ENCODE assay signal across 16 cellular contexts in the genomic region with DNA sequence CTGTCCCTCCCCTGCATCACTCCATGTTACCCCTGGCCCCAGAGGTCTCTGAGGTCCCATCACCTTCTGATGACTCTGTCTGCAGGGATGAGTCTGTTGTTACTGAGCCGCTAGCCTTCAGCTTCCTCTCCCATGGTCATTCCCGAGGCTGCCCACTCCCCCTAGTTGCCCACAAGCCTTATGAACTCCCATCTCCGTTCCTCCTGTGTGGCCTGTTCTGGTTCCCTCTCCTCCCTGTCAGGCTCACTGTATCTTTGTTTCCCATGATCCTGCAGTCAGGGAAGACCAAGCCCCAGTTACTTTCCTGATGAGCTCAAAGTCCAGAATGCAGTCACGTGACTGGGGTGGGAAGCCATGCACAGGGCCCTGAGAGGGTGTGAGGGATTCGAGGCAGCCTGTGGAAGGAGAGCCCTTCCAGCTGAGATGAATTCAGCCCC. TPM values are rescaled to one million over a fixed set of nuclear protein-coding genes. Genes with fewer than 3 reads are reported as not detected.
DNase-seq lines count a peak whose midpoint lies in the region; ATAC-seq and TF ChIP-seq lines count a peak whose summit lies in the region.
"Had no signal": no experiment of that assay in that cellular context is flagged by ENCODE, and none has a peak within 500 bp of the region (broad histone marks: within the 10 kb centered on the region; RNA-seq: fewer than 3 reads in every experiment).

No MANE protein-coding gene starts in this region.

- no peak for DNase-seq in stimulated activated naive CD8-positive, alpha-beta T cell treated with anti-CD3 and anti-CD28 coated beads, Interleukin-15, Interleukin-2, amounts not matched to agents 100 U/mL and 50 U/mL, for 24 hours
- DNase-seq in activated CD4-positive, alpha-beta memory T cell treated with anti-CD3 and anti-CD28 coated beads, Interleukin-2, amount 10 ng/mL, durations not matched to agents 7 days and 5 days, result no peak
- DNase-seq in NCI-H1694 treated with DMSO at 0.1 percent for 48 hours (lab: John Stamatoyannopoulos, UW) (no peak), DMS79 treated with DMSO at 0.1 percent for 48 hours (lab: John Stamatoyannopoulos, UW) (no peak)
- DNase-seq: endodermal cell, GDM1, midbrain, NCI-H524, RPMI8226, T-helper 9 cell had no signal

- H3K4me3 Mint-ChIP-seq in stimulated activated naive CD8-positive, alpha-beta T cell treated with anti-CD3 and anti-CD28 coated beads, Interleukin-15, Interleukin-2, amounts not matched to agents 100 ng/mL and 50 ng/mL, for 24 hours, result peak overlapping the region; percentile 49
- H3K4me3 Mint-ChIP-seq in activated CD4-positive, alpha-beta memory T cell treated with anti-CD3 and anti-CD28 coated beads, Interleukin-2, amount 10 ng/mL, durations not matched to agents 7 days and 5 days, result peak overlapping the region; percentile 54
- H3K4me3 Mint-ChIP-seq: B cell, endodermal cell had no signal

- H3K36me3 Mint-ChIP-seq in stimulated activated naive CD8-positive, alpha-beta T cell treated with anti-CD3 and anti-CD28 coated beads, Interleukin-15, Interleukin-2, amounts not matched to agents 100 ng/mL and 50 ng/mL, for 24 hours (ENCODE audit: low read depth), result no peaks in the 10 kb centered on the region
- H3K36me3 Mint-ChIP-seq in activated CD4-positive, alpha-beta memory T cell treated with anti-CD3 and anti-CD28 coated beads, Interleukin-2, amount 10 ng/mL, durations not matched to agents 7 days and 5 days (ENCODE audit: low read depth), result peaks cover 38% of the 10 kb centered on the region
- H3K36me3 Mint-ChIP-seq: IgD-negative memory B cell had no signal

- WGBS in liver, result 68% methylated on average over 5 of the region's 5 CpGs

- TF ChIP-seq RAD21 in liver (IDR thresholded peaks at IDR 0.05), result no peak

- H3K27ac Mint-ChIP-seq in stimulated activated naive CD8-positive, alpha-beta T cell treated with anti-CD3 and anti-CD28 coated beads, Interleukin-15, Interleukin-2, amounts not matched to agents 100 ng/mL and 50 ng/mL, for 24 hours, result peak overlapping the region; percentile 88
- peak overlapping the region; percentile 75 for H3K27ac Mint-ChIP-seq in activated CD4-positive, alpha-beta memory T cell treated with anti-CD3 and anti-CD28 coated beads, Interleukin-2, amount 10 ng/mL, durations not matched to agents 7 days and 5 days
- H3K27ac Mint-ChIP-seq: B cell had no signal

- H3K27me3 Mint-ChIP-seq in stimulated activated naive CD8-positive, alpha-beta T cell treated with anti-CD3 and anti-CD28 coated beads, Interleukin-15, Interleukin-2, amounts not matched to agents 100 ng/mL and 50 ng/mL, for 24 hours, result no peaks in the 10 kb centered on the region
- H3K27me3 Mint-ChIP-seq in activated CD4-positive, alpha-beta memory T cell treated with anti-CD3 and anti-CD28 coated beads, Interleukin-2, amount 10 ng/mL, durations not matched to agents 7 days and 5 days, result no peaks in the 10 kb centered on the region
- H3K27me3 Mint-ChIP-seq: B cell, IgD-negative memory B cell had no signal

- H3K9ac ChIP-seq in liver (ENCODE audit: low read depth in 1 of 2, low read length in 2 of 2), result no peak overlapping the region

- peaks cover 3 to 16% (median 13%) of the 10 kb centered on the region in 4 donors for H3K4me1 ChIP-seq in liver (ENCODE audit: control insufficient read depth in 4 of 4, insufficient read depth in 4 of 4, low read length in 3 of 4)

- no peak overlapping the region for H3K27ac ChIP-seq in liver (ENCODE audit: low read depth in 1 of 2, low read length in 2 of 2)

- no peak for ATAC-seq in stimulated activated naive CD8-positive, alpha-beta T cell treated with anti-CD3 and anti-CD28 coated beads, Interleukin-15, Interleukin-2, amounts not matched to agents 100 U/mL and 50 U/mL, for 24 hours
- ATAC-seq in HG03095 (IDR thresholded peaks at IDR 0.05; ENCODE audit: unreplicated experiment), result no peak
- no peak for ATAC-seq in HG03175 (IDR thresholded peaks at IDR 0.05; ENCODE audit: unreplicated experiment)

- H3K4me3 ChIP-seq in liver (ENCODE audit: low read depth in 1 of 3, low read length in 3 of 3), result no peak overlapping the region

- CTCF ChIA-PET in activated CD4-positive, alpha-beta memory T cell treated with anti-CD3 and anti-CD28 coated beads, Interleukin-2, amount 10 ng/mL, durations not matched to agents 7 days and 5 days (lab: Charles Lee), result interaction anchor here (1.1 to 1.3 kb wide), 2 partner anchors 8 to 18 kb away, joined by 3 read pairs; no protein-coding TSS in a partner anchor

- no peaks in the 10 kb centered on the region for H3K9me3 Mint-ChIP-seq in stimulated activated naive CD8-positive, alpha-beta T cell treated with anti-CD3 and anti-CD28 coated beads, Interleukin-15, Interleukin-2, amounts not matched to agents 100 ng/mL and 50 ng/mL, for 24 hours
- no peaks in the 10 kb centered on the region for H3K9me3 Mint-ChIP-seq in activated CD4-positive, alpha-beta memory T cell treated with anti-CD3 and anti-CD28 coated beads, Interleukin-2, amount 10 ng/mL, durations not matched to agents 7 days and 5 days
- H3K9me3 Mint-ChIP-seq: endodermal cell, IgD-negative memory B cell had no signal

- H3K36me3 ChIP-seq in liver (ENCODE audit: control insufficient read depth in 4 of 4, insufficient read depth in 3 of 4, low read depth in 1 of 4, low read length in 3 of 4), result no peaks in the 10 kb centered on the region

- TF ChIP-seq CTCF in liver (IDR thresholded peaks at IDR 0.05; ENCODE audit: low read depth, low read length, missing input control), result no peak

- H3K4me1 Mint-ChIP-seq in stimulated activated naive CD8-positive, alpha-beta T cell treated with anti-CD3 and anti-CD28 coated beads, Interleukin-15, Interleukin-2, amounts not matched to agents 100 ng/mL and 50 ng/mL, for 24 hours (ENCODE audit: low read depth), result peaks cover 99% of the 10 kb centered on the region
- H3K4me1 Mint-ChIP-seq in activated CD4-positive, alpha-beta memory T cell treated with anti-CD3 and anti-CD28 coated beads, Interleukin-2, amount 10 ng/mL, durations not matched to agents 7 days and 5 days, result peaks cover 99% of the 10 kb centered on the region

- H3K27me3 ChIP-seq in liver (ENCODE audit: control insufficient read depth in 4 of 4, insufficient read depth in 4 of 4, low read length in 3 of 4), result no peaks in the 10 kb centered on the region

- H3K9me3 ChIP-seq in liver (ENCODE audit: control insufficient read depth in 4 of 4, low read length in 3 of 4), result no peaks in the 10 kb centered on the region

- POLR2A ChIA-PET in activated CD4-positive, alpha-beta memory T cell treated with anti-CD3 and anti-CD28 coated beads, Interleukin-2, amount 10 ng/mL, durations not matched to agents 7 days and 5 days (lab: Charles Lee), result interaction anchor here (0.8 to 16.5 kb wide), 7 partner anchors 9 to 40 kb away, joined by 3 to 500 read pairs (median 8); a partner anchor contains a TSS

TF ChIP-seq in liver, 16 proteins besides CTCF, POLR2A, EP300 and RAD21:
- peak; percentile 30 to 35 for TF ChIP-seq HNF4A (conservative IDR thresholded peaks at IDR 0.05)
- TF ChIP-seq, protein P1, sequence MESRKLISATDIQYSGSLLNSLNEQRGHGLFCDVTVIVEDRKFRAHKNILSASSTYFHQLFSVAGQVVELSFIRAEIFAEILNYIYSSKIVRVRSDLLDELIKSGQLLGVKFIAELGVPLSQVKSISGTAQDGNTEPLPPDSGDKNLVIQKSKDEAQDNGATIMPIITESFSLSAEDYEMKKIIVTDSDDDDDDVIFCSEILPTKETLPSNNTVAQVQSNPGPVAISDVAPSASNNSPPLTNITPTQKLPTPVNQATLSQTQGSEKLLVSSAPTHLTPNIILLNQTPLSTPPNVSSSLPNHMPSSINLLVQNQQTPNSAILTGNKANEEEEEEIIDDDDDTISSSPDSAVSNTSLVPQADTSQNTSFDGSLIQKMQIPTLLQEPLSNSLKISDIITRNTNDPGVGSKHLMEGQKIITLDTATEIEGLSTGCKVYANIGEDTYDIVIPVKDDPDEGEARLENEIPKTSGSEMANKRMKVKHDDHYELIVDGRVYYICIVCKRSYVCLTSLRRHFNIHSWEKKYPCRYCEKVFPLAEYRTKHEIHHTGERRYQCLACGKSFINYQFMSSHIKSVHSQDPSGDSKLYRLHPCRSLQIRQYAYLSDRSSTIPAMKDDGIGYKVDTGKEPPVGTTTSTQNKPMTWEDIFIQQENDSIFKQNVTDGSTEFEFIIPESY (IDR thresholded peaks at IDR 0.05), result no peak
- TF ChIP-seq FOXA2 (IDR thresholded peaks at IDR 0.05), result no peak

RNA-seq across cellular contexts. Expression of a gene that starts 39.5 kb away (rescaled TPM):
- total RNA-seq in activated CD4-positive, alpha-beta memory T cell treated with anti-CD3 and anti-CD28 coated beads, Interleukin-2, amount 10 ng/mL, durations not matched to agents 7 days and 5 days, result 100 to 1,000 TPM; 123 to 127 TPM
- 10 to 100 TPM; 11.3 to 14.9 TPM for total RNA-seq in liver
- 1 to 10 TPM; 2.9 to 3.1 TPM for polyA plus RNA-seq in liver

Comparison
In these comparisons a context has a peak if more than half of its experiments do, and no peak if none do; other contexts are left out.
1. RNA of a gene that starts 39.5 kb away (total RNA-seq): 123 to 127 TPM in activated CD4-positive, alpha-beta memory T cell treated with anti-CD3 and anti-CD28 coated beads, Interleukin-2, amount 10 ng/mL, durations not matched to agents 7 days and 5 days; 11.3 to 14.9 TPM in liver; every median in the first group is over 4 times any median in the second.